ENCODE assay signal across 1 cellular context in the genomic region with DNA sequence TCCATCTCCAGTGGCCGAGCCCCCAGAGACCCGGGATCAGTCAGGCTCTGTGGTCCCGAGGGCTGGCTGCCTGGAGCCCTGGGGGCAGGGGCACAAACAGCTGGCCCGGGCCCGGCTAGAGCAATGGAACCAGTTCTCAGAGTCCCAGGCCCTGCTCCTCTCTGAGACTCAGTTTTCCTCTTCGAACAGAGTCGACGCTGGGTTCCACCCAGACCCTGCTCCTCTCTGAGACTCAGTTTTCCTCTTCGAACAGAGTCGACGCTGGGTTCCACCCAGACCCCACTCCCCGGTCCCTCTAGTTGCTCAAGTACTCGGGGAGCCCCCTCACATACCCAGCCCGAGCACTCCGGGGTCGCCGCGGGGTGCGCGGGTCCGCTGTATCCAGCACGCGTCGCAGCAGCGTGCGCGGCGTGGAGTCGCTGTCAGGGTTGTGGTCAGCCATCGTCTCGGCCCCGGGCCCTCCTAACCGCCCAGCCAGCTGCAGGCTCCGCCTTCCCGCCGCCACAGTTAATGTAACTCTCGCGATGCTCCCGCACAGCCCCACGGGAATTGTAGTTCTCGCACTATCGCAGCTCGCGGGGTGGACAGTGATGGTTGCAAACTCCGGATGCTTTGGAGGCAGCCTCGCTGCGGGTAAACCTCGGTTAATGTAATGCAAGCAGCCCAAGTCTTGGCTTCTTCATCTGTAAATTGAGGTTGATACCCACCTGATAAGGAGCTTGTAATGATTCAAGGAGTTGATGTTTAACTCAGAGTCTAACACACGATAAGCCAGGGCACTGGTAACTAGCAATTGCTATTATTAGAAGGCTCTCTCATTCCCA.
A peak's percentile ranks its signal among the peaks of the same experiment; 100 is the strongest.
TF ChIP-seq lines count a peak whose summit lies in the region.

No MANE protein-coding gene starts in this region.

TF ChIP-seq in HepG2, 621 proteins besides CTCF, POLR2A, EP300 and RAD21 (continued from another document and continues in another):
- TF ChIP-seq, protein P1, sequence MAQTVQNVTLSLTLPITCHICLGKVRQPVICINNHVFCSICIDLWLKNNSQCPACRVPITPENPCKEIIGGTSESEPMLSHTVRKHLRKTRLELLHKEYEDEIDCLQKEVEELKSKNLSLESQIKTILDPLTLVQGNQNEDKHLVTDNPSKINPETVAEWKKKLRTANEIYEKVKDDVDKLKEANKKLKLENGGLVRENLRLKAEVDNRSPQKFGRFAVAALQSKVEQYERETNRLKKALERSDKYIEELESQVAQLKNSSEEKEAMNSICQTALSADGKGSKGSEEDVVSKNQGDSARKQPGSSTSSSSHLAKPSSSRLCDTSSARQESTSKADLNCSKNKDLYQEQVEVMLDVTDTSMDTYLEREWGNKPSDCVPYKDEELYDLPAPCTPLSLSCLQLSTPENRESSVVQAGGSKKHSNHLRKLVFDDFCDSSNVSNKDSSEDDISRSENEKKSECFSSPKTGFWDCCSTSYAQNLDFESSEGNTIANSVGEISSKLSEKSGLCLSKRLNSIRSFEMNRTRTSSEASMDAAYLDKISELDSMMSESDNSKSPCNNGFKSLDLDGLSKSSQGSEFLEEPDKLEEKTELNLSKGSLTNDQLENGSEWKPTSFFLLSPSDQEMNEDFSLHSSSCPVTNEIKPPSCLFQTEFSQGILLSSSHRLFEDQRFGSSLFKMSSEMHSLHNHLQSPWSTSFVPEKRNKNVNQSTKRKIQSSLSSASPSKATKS (CRISPR knock-in tag; IDR thresholded peaks at IDR 0.05) = peak; percentile 74; the same call in 1 of the 2 replicates
- TF ChIP-seq ZNF205 (CRISPR knock-in tag; IDR thresholded peaks at IDR 0.05) = peak; percentile 82
- no peak for TF ChIP-seq SMARCE1 (IDR thresholded peaks at IDR 0.05; ENCODE audit: borderline replicate concordance)
- TF ChIP-seq TCF7L2 (IDR thresholded peaks at IDR 0.05; ENCODE audit: low read depth, low read length) = no peak
- no peak for TF ChIP-seq ZNF644 (CRISPR knock-in tag; IDR thresholded peaks at IDR 0.05; ENCODE audit: low read depth)
- TF ChIP-seq RBM39 (IDR thresholded peaks at IDR 0.05; ENCODE audit: low read depth, low read length, poor library complexity, severe bottlenecking) = peak; percentile 39
- TF ChIP-seq, protein P2, sequence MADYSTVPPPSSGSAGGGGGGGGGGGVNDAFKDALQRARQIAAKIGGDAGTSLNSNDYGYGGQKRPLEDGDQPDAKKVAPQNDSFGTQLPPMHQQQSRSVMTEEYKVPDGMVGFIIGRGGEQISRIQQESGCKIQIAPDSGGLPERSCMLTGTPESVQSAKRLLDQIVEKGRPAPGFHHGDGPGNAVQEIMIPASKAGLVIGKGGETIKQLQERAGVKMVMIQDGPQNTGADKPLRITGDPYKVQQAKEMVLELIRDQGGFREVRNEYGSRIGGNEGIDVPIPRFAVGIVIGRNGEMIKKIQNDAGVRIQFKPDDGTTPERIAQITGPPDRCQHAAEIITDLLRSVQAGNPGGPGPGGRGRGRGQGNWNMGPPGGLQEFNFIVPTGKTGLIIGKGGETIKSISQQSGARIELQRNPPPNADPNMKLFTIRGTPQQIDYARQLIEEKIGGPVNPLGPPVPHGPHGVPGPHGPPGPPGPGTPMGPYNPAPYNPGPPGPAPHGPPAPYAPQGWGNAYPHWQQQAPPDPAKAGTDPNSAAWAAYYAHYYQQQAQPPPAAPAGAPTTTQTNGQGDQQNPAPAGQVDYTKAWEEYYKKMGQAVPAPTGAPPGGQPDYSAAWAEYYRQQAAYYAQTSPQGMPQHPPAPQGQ (CRISPR knock-in tag; IDR thresholded peaks at IDR 0.05; ENCODE audit: borderline replicate concordance) = peak; percentile 29; the same call in 1 of the 2 replicates
- TF ChIP-seq TMF1 (CRISPR knock-in tag; IDR thresholded peaks at IDR 0.05; ENCODE audit: low read depth) = peak; percentile 85
- TF ChIP-seq, protein P3, sequence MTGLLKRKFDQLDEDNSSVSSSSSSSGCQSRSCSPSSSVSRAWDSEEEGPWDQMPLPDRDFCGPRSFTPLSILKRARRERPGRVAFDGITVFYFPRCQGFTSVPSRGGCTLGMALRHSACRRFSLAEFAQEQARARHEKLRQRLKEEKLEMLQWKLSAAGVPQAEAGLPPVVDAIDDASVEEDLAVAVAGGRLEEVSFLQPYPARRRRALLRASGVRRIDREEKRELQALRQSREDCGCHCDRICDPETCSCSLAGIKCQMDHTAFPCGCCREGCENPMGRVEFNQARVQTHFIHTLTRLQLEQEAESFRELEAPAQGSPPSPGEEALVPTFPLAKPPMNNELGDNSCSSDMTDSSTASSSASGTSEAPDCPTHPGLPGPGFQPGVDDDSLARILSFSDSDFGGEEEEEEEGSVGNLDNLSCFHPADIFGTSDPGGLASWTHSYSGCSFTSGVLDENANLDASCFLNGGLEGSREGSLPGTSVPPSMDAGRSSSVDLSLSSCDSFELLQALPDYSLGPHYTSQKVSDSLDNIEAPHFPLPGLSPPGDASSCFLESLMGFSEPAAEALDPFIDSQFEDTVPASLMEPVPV (CRISPR knock-in tag; IDR thresholded peaks at IDR 0.05) = peak; percentile 93
- TF ChIP-seq FLYWCH1 (CRISPR knock-in tag; IDR thresholded peaks at IDR 0.05) = no peak
- TF ChIP-seq ZNF619 (CRISPR knock-in tag; IDR thresholded peaks at IDR 0.05) = peak; percentile 47
- TF ChIP-seq ZFX (CRISPR knock-in tag; IDR thresholded peaks at IDR 0.05; ENCODE audit: low read depth) = peak; percentile 95
- no peak; the same call in 1 of the 2 replicates for TF ChIP-seq HMGA1 (CRISPR knock-in tag; conservative IDR thresholded peaks at IDR 0.05)
- TF ChIP-seq NFE2L2 (IDR thresholded peaks at IDR 0.05; ENCODE audit: low read length) = no peak
- no peak for TF ChIP-seq ZNF564 (CRISPR knock-in tag; IDR thresholded peaks at IDR 0.05)
- TF ChIP-seq HCFC1 (IDR thresholded peaks at IDR 0.05; ENCODE audit: low read depth, low read length) = peak; percentile 100
- no peak for TF ChIP-seq MAFG (CRISPR knock-in tag; IDR thresholded peaks at IDR 0.05)
- TF ChIP-seq MYC (CRISPR knock-in tag; IDR thresholded peaks at IDR 0.05; ENCODE audit: borderline replicate concordance) = peak; percentile 88; the same call in 1 of the 2 replicates
- TF ChIP-seq, protein P4, sequence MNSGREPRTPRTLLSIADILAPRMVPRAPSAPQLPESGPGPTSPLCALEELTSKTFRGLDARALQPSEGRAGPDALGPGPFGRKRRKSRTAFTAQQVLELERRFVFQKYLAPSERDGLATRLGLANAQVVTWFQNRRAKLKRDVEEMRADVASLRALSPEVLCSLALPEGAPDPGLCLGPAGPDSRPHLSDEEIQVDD (CRISPR knock-in tag; IDR thresholded peaks at IDR 0.05; ENCODE audit: borderline replicate concordance) = peak; percentile 81
- no peak for TF ChIP-seq NONO (IDR thresholded peaks at IDR 0.05)
- TF ChIP-seq NONO (CRISPR knock-in tag; conservative IDR thresholded peaks at IDR 0.05) = peak; percentile 92
- no peak for TF ChIP-seq TCF12 (IDR thresholded peaks at IDR 0.05)
- no peak for TF ChIP-seq TCF12 (CRISPR knock-in tag; IDR thresholded peaks at IDR 0.05)
- TF ChIP-seq ZBTB7A (CRISPR knock-in tag; IDR thresholded peaks at IDR 0.05) = 0 out of 2 replicates have a peak, but pooled peaks have one; percentile 45
- peak; percentile 83; the same call in 1 of the 2 replicates for TF ChIP-seq ZNF749 (CRISPR knock-in tag; IDR thresholded peaks at IDR 0.05; ENCODE audit: borderline replicate concordance)
- TF ChIP-seq ARID2 (CRISPR knock-in tag; IDR thresholded peaks at IDR 0.05; ENCODE audit: borderline replicate concordance) = peak; percentile 98
- peak; percentile 79; the same call in 1 of the 2 replicates for TF ChIP-seq RNF2 (conservative IDR thresholded peaks at IDR 0.05; ENCODE audit: low read depth)
- TF ChIP-seq ZBTB21 (CRISPR knock-in tag; IDR thresholded peaks at IDR 0.05) = no peak
- TF ChIP-seq SRY (CRISPR knock-in tag; IDR thresholded peaks at IDR 0.05) = peak; percentile 96
- peak; percentile 76; the same call in 1 of the 2 replicates for TF ChIP-seq ZNF891 (CRISPR knock-in tag; IDR thresholded peaks at IDR 0.05)
- TF ChIP-seq ZNF337 (CRISPR knock-in tag; IDR thresholded peaks at IDR 0.05; ENCODE audit: borderline replicate concordance, low read depth) = peak; percentile 89; the same call in 1 of the 2 replicates
- TF ChIP-seq, protein P5, sequence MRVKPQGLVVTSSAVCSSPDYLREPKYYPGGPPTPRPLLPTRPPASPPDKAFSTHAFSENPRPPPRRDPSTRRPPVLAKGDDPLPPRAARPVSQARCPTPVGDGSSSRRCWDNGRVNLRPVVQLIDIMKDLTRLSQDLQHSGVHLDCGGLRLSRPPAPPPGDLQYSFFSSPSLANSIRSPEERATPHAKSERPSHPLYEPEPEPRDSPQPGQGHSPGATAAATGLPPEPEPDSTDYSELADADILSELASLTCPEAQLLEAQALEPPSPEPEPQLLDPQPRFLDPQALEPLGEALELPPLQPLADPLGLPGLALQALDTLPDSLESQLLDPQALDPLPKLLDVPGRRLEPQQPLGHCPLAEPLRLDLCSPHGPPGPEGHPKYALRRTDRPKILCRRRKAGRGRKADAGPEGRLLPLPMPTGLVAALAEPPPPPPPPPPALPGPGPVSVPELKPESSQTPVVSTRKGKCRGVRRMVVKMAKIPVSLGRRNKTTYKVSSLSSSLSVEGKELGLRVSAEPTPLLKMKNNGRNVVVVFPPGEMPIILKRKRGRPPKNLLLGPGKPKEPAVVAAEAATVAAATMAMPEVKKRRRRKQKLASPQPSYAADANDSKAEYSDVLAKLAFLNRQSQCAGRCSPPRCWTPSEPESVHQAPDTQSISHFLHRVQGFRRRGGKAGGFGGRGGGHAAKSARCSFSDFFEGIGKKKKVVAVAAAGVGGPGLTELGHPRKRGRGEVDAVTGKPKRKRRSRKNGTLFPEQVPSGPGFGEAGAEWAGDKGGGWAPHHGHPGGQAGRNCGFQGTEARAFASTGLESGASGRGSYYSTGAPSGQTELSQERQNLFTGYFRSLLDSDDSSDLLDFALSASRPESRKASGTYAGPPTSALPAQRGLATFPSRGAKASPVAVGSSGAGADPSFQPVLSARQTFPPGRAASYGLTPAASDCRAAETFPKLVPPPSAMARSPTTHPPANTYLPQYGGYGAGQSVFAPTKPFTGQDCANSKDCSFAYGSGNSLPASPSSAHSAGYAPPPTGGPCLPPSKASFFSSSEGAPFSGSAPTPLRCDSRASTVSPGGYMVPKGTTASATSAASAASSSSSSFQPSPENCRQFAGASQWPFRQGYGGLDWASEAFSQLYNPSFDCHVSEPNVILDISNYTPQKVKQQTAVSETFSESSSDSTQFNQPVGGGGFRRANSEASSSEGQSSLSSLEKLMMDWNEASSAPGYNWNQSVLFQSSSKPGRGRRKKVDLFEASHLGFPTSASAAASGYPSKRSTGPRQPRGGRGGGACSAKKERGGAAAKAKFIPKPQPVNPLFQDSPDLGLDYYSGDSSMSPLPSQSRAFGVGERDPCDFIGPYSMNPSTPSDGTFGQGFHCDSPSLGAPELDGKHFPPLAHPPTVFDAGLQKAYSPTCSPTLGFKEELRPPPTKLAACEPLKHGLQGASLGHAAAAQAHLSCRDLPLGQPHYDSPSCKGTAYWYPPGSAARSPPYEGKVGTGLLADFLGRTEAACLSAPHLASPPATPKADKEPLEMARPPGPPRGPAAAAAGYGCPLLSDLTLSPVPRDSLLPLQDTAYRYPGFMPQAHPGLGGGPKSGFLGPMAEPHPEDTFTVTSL (CRISPR knock-in tag; IDR thresholded peaks at IDR 0.05; ENCODE audit: borderline replicate concordance) = peak; percentile 69
- TF ChIP-seq, protein P6, sequence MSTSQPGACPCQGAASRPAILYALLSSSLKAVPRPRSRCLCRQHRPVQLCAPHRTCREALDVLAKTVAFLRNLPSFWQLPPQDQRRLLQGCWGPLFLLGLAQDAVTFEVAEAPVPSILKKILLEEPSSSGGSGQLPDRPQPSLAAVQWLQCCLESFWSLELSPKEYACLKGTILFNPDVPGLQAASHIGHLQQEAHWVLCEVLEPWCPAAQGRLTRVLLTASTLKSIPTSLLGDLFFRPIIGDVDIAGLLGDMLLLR (CRISPR knock-in tag; IDR thresholded peaks at IDR 0.05) = peak; percentile 82
- peak; percentile 91 for TF ChIP-seq ZFP41 (CRISPR knock-in tag; IDR thresholded peaks at IDR 0.05; ENCODE audit: borderline replicate concordance)
- TF ChIP-seq IRF2 (CRISPR knock-in tag; IDR thresholded peaks at IDR 0.05) = peak; percentile 97
- no peak; the same call in 1 of the 2 replicates for TF ChIP-seq GTF2F1 (IDR thresholded peaks at IDR 0.05; ENCODE audit: low read length)
- peak; percentile 45; the same call in 1 of the 2 replicates for TF ChIP-seq GFI1 (CRISPR knock-in tag; IDR thresholded peaks at IDR 0.05; ENCODE audit: borderline replicate concordance)
- TF ChIP-seq, protein P7, sequence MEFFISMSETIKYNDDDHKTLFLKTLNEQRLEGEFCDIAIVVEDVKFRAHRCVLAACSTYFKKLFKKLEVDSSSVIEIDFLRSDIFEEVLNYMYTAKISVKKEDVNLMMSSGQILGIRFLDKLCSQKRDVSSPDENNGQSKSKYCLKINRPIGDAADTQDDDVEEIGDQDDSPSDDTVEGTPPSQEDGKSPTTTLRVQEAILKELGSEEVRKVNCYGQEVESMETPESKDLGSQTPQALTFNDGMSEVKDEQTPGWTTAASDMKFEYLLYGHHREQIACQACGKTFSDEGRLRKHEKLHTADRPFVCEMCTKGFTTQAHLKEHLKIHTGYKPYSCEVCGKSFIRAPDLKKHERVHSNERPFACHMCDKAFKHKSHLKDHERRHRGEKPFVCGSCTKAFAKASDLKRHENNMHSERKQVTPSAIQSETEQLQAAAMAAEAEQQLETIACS (CRISPR knock-in tag; IDR thresholded peaks at IDR 0.05) = no peak; the same call in 1 of the 2 replicates
- TF ChIP-seq IKZF1 (IDR thresholded peaks at IDR 0.05) = no peak
- TF ChIP-seq RARG (CRISPR knock-in tag; IDR thresholded peaks at IDR 0.05; ENCODE audit: low read depth) = no peak
- peak; percentile 71; the same call in 1 of the 2 replicates for TF ChIP-seq HES4 (CRISPR knock-in tag; IDR thresholded peaks at IDR 0.05; ENCODE audit: borderline replicate concordance)
- TF ChIP-seq PCBP2 (optimal IDR thresholded peaks at IDR 0.05; ENCODE audit: low read depth, low read length, poor library complexity, severe bottlenecking) = no peak
- TF ChIP-seq ZNF256 (CRISPR knock-in tag; conservative IDR thresholded peaks at IDR 0.05) = peak; percentile 80; the same call in 1 of the 2 replicates
- 0 out of 2 replicates have a peak, but pooled peaks have one; percentile 38 for TF ChIP-seq ZNF34 (CRISPR knock-in tag; IDR thresholded peaks at IDR 0.05; ENCODE audit: borderline replicate concordance)
- peak; percentile 84 for TF ChIP-seq ZNF709 (CRISPR knock-in tag; IDR thresholded peaks at IDR 0.05)
- no peak; the same call in none of the 2 replicates for TF ChIP-seq RXRB (CRISPR knock-in tag; IDR thresholded peaks at IDR 0.05; ENCODE audit: borderline replicate concordance)
